ENCODE assay signal across 19 cellular contexts in the genomic region with DNA sequence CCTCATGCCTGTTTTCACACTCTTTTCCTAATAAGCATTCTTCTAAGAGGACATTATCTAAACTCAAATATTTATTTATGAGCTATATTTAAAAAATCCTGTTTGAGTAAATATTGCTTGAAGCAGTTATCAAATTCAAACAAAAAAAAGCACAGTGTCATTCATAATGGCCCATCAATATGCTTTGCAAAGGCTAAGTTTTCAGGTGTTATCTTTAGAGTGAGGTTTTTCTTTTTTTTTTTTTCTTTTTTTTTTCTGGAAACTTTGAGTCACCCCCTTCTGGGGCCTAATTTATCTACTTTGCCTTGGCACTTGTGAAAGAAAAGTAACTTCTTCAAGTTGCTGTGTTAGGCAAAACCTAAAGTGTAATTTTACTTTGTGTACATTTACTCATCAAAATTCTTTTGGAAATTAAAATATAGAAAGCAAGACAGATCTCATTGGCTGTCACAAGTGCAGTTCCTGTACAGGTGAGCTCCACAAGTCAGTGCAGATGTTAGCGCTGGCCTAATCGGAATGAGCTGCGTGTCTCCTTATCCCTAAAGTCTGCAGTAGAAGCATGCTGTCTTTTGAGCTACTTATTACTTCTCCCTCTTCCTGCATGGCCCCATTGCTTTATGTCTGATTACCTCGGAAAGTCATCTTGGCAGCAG. TPM values are rescaled to one million over a fixed set of nuclear protein-coding genes. Genes with fewer than 3 reads are reported as not detected.
DNase-seq lines count a peak whose midpoint lies in the region; ATAC-seq, FAIRE-seq and TF ChIP-seq lines count a peak whose summit lies in the region.
"Had no signal": no experiment of that assay in that cellular context is flagged by ENCODE, and none has a peak within 500 bp of the region (broad histone marks: within the 10 kb centered on the region; RNA-seq: fewer than 3 reads in every experiment).

No MANE protein-coding gene starts in this region.

- CTCF ChIA-PET in HepG2 (lab: Yijun Ruan, JAX; ENCODE audit: low intra/inter-chr PET ratio, low total read pairs) (no interaction called here), GM12878 (lab: Yijun Ruan, JAX) (interaction anchor here (0.6 to 1.2 kb wide), 5 partner anchors 9 to 73 kb away, joined by 3 to 4 read pairs (median 3); no protein-coding TSS in a partner anchor)

- in situ Hi-C loops in HepG2 (cut with HindIII; ENCODE audit: extremely low pct_ligation_motif_present, low pct_unique_long_range_greater_than_20kb) (no loop called here), GM12878 (cut with MboI) (no loop called here), GM13977 (cut with MboI; ENCODE audit: low pct_unique_long_range_greater_than_20kb, low sequenced_read_pairs, unreplicated experiment) (no loop called here)

- H2AFZ ChIP-seq in HepG2 (ENCODE audit: low read length) (no peak overlapping the region), GM12878 (ENCODE audit: control insufficient read depth, low read depth, low read length) (no peak overlapping the region)

- FAIRE-seq in HepG2 (lab: Jason Lieb, UNC): no peak
- no peak for FAIRE-seq in GM12878 (lab: Jason Lieb, UNC)
- FAIRE-seq: A204.1, D721Med, GM18507 had no signal

- TF ChIP-seq POLR2A in HepG2 (IDR thresholded peaks at IDR 0.05; ENCODE audit: insufficient read depth in 1 of 2, low read depth in 2 of 2, low read length in 2 of 2): no peak
- no peak for TF ChIP-seq POLR2A in GM12878 (IDR thresholded peaks at IDR 0.05; ENCODE audit: low read depth, low read length)

- H3K79me2 ChIP-seq in HepG2 (ENCODE audit: insufficient read depth, low read length) (no peaks in the 10 kb centered on the region), GM12878 (ENCODE audit: control insufficient read depth, insufficient read depth, low read length) (no peaks in the 10 kb centered on the region)

- TF ChIP-seq EP300 in HepG2 (IDR thresholded peaks at IDR 0.05; ENCODE audit: low read depth in 2 of 2, low read length in 2 of 2): no peak
- no peak for TF ChIP-seq EP300 in HepG2 (CRISPR knock-in tag; IDR thresholded peaks at IDR 0.05; ENCODE audit: borderline replicate concordance)
- TF ChIP-seq EP300 in GM12878 (IDR thresholded peaks at IDR 0.05; ENCODE audit: borderline replicate concordance in 1 of 2, control insufficient read depth in 1 of 2, low read depth in 2 of 2, low read length in 2 of 2): no peak

- peak overlapping the region; percentile 87 to 88 for H3K27ac ChIP-seq in liver (ENCODE audit: low read depth in 1 of 2, low read length in 2 of 2)
- H3K27ac ChIP-seq in HepG2 (ENCODE audit: extremely low read length, insufficient read depth, low read length): no peak overlapping the region
- H3K27ac ChIP-seq in GM12878 (ENCODE audit: control insufficient read depth, insufficient read depth): no peak overlapping the region
- peak overlapping the region in 1 of 2 donors; percentile 14 for H3K27ac ChIP-seq in lung (ENCODE audit: low read depth in 1 of 2, low read length in 1 of 2)
- H3K27ac ChIP-seq: HL-60 had no signal

- H3K9ac ChIP-seq in liver (ENCODE audit: low read depth in 1 of 2, low read length in 2 of 2) (peak overlapping the region; percentile 70 to 89), HepG2 (ENCODE audit: insufficient read depth, low read depth, low read length) (no peak overlapping the region), GM12878 (ENCODE audit: control insufficient read depth, insufficient read depth, low read length) (no peak overlapping the region)

- POLR2A ChIA-PET in HepG2 (lab: Yijun Ruan, JAX): no interaction called here
- POLR2A ChIA-PET in GM12878 (lab: Charles Lee): interaction anchor here (0.6 to 1.0 kb wide), 3 partner anchors 9 to 51 kb away, joined by 3 to 6 read pairs (median 4); no protein-coding TSS in a partner anchor

- 85% methylated on average over 4 of the region's 4 CpGs for WGBS in liver
- WGBS in HepG2 (ENCODE audit: low lambda C conversion rate): 70% methylated on average over 4 of the region's 4 CpGs
- WGBS in GM12878 (ENCODE audit: insufficient coverage, insufficient replicate concordance, low lambda C conversion rate, missing lambda C conversion rate): 70% methylated on average over 4 of the region's 4 CpGs
- 72 to 86% methylated on average over 4 of the region's 4 CpGs for WGBS in lung, 2 donors

- H3K4me2 ChIP-seq in HepG2 (ENCODE audit: low read depth, low read length): no peak overlapping the region
- H3K4me2 ChIP-seq in GM12878 (ENCODE audit: control insufficient read depth, insufficient read depth): no peak overlapping the region

- no peaks in the 10 kb centered on the region for H4K20me1 ChIP-seq in HepG2 (ENCODE audit: insufficient read depth, low read length)
- H4K20me1 ChIP-seq in GM12878 (ENCODE audit: control insufficient read depth, insufficient read depth): no peaks in the 10 kb centered on the region

- H3K27me3 ChIP-seq in liver (ENCODE audit: control insufficient read depth in 4 of 4, insufficient read depth in 4 of 4, low read length in 3 of 4) (no peaks in the 10 kb centered on the region), HepG2 (ENCODE audit: control insufficient read depth in 1 of 2, insufficient read depth in 2 of 2, low read length in 2 of 2) (no peaks in the 10 kb centered on the region; a peak in 1 of 5 replicates), GM12878 (replicated peaks in 1 of 2; ENCODE audit: control insufficient read depth in 2 of 2, insufficient read depth in 2 of 2, low read length in 1 of 2) (no peaks in the 10 kb centered on the region), lung (ENCODE audit: control insufficient read depth, insufficient read depth) (no peaks in the 10 kb centered on the region)
- H3K27me3 ChIP-seq: BE2C had no signal

- DNase-seq in HepG2 (ENCODE audit: low spot score): no peak
- DNase-seq in GM12878 (ENCODE audit: low read depth, low spot score): no peak
- no peak for DNase-seq in lung (ENCODE audit: low spot score)
- DNase-seq in GM13977 (ENCODE audit: low spot score): no peak
- no peak for DNase-seq in occipital lobe (lab: John Stamatoyannopoulos, UW)
- no peak for DNase-seq in GF-D8 (lab: John Stamatoyannopoulos, UW)
- DNase-seq: BE2C; CD8-positive, alpha-beta T cell; COR-L47; DND-41; GDM1; HCEC 1CT; HFFc6 had no signal

- RAD21 ChIA-PET in GM12878 (lab: Charles Lee; ENCODE audit: unreplicated experiment): interaction anchor here (1.2 kb wide), 1 partner anchor 77 kb away, joined by 3 read pairs; no protein-coding TSS in a partner anchor

- TF ChIP-seq CTCF in liver (IDR thresholded peaks at IDR 0.05; ENCODE audit: low read depth, low read length, missing input control): no peak
- no peak for TF ChIP-seq CTCF in HepG2 (CRISPR knock-in tag; IDR thresholded peaks at IDR 0.05)
- no peak for TF ChIP-seq CTCF in GM12878 (IDR thresholded peaks at IDR 0.05 in 2 of 3, conservative IDR thresholded peaks at IDR 0.05 in 1 of 3; ENCODE audit: control insufficient read depth in 2 of 3, extremely low read depth in 1 of 3, insufficient read depth in 1 of 3, low read depth in 3 of 3, low read length in 3 of 3)
- no peak for TF ChIP-seq CTCF in lung (IDR thresholded peaks at IDR 0.05; ENCODE audit: control extremely low read depth, extremely low read depth)
- TF ChIP-seq CTCF in GM13977 (IDR thresholded peaks at IDR 0.05; ENCODE audit: extremely low read depth, insufficient read depth, missing control alignments): no peak

- SMC1A ChIA-PET in GM12878 (lab: Charles Lee; ENCODE audit: uncharacterized antibody, unreplicated experiment): interaction anchor here (0.6 to 2.7 kb wide), 7 partner anchors 10 to 60 kb away, joined by 3 to 10 read pairs (median 4); no protein-coding TSS in a partner anchor

- H3K36me3 ChIP-seq in liver (ENCODE audit: control insufficient read depth in 4 of 4, insufficient read depth in 3 of 4, low read depth in 1 of 4, low read length in 3 of 4): no peaks in the 10 kb centered on the region
- H3K36me3 ChIP-seq in HepG2 (replicated peaks in 1 of 2; ENCODE audit: control insufficient read depth in 1 of 2, insufficient read depth in 2 of 2, low read length in 2 of 2): no peaks in the 10 kb centered on the region
- H3K36me3 ChIP-seq in GM12878 (ENCODE audit: control insufficient read depth in 2 of 2, insufficient read depth in 2 of 2, low read length in 1 of 2): peaks cover 0 to 1% of the 10 kb centered on the region in 2 experiments; a peak in 1 of 4 replicates
- no peaks in the 10 kb centered on the region for H3K36me3 ChIP-seq in lung (ENCODE audit: control insufficient read depth in 2 of 2, insufficient read depth in 2 of 2, low read length in 2 of 2)
- H3K36me3 ChIP-seq: BE2C had no signal

- H3K4me1 ChIP-seq in liver (ENCODE audit: control insufficient read depth in 4 of 4, insufficient read depth in 4 of 4, low read length in 3 of 4) (peaks cover 0 to 27% (median 0%) of the 10 kb centered on the region in 4 donors), HepG2 (ENCODE audit: insufficient read depth, low read length) (peaks cover 37% of the 10 kb centered on the region), GM12878 (ENCODE audit: control insufficient read depth, insufficient read depth, low read length) (no peaks in the 10 kb centered on the region), lung (ENCODE audit: control insufficient read depth in 2 of 2, insufficient read depth in 2 of 2, low read length in 2 of 2) (peaks cover 0 to 2% of the 10 kb centered on the region in 2 donors)
- H3K4me1 ChIP-seq: BE2C had no signal

- ATAC-seq in HepG2 (no peak), GM12878 (no peak), lung (ENCODE audit: insufficient read depth, low FRiP score) (peak; percentile 19)
- ATAC-seq: CD8-positive, alpha-beta T cell had no signal

- intact Hi-C loops in HepG2 (cut with micrococcal nuclease; ENCODE audit: unreplicated experiment): no loop called here
- intact Hi-C loops in GM12878 (cut with micrococcal nuclease; ENCODE audit: unreplicated experiment): no loop called here

- no peak overlapping the region for H3K4me3 ChIP-seq in liver (ENCODE audit: low read depth in 1 of 3, low read length in 3 of 3)
- H3K4me3 ChIP-seq in HepG2 (replicated peaks in 1 of 3; ENCODE audit: insufficient read depth in 1 of 3, low read depth in 2 of 3, low read length in 3 of 3): no peak overlapping the region
- no peak overlapping the region for H3K4me3 ChIP-seq in GM12878
- no peak overlapping the region for H3K4me3 ChIP-seq in lung

- TF ChIP-seq RAD21 in liver (IDR thresholded peaks at IDR 0.05): no peak
- no peak for TF ChIP-seq RAD21 in HepG2 (CRISPR knock-in tag; IDR thresholded peaks at IDR 0.05)
- no peak for TF ChIP-seq RAD21 in GM12878 (IDR thresholded peaks at IDR 0.05; ENCODE audit: insufficient read depth, low read depth, low read length)

- no TSS peak for BruUV-seq in HepG2 (replicated peaks; lab: Mats Ljungman, UMichigan)
- TSS peak; percentile 41 for BruUV-seq in GM12878 (replicated peaks; lab: Mats Ljungman, UMichigan)

- no peaks in the 10 kb centered on the region for H3K9me3 ChIP-seq in liver (ENCODE audit: control insufficient read depth in 4 of 4, low read length in 3 of 4)
- no peaks in the 10 kb centered on the region for H3K9me3 ChIP-seq in HepG2 (ENCODE audit: low read length)
- H3K9me3 ChIP-seq in GM12878 (replicated peaks; ENCODE audit: control insufficient read depth, insufficient read depth, low read length): no peaks in the 10 kb centered on the region
- H3K9me3 ChIP-seq in lung (ENCODE audit: control insufficient read depth in 2 of 2, insufficient read depth in 1 of 2, low read length in 1 of 2): no peaks in the 10 kb centered on the region
- H3K9me3 ChIP-seq: BE2C had no signal

RNA-seq across cellular contexts. Expression of a gene that starts 53.3 kb away (rescaled TPM):
- total RNA-seq in liver (10 to 100 TPM; 13.1 to 17.7 TPM), HepG2 (2016; rRNA removed; fragmentation: Illumina TruSeq; extraction: Trizol) (0.09 TPM in 1 of 2 replicates, not detected in the other), GM12878 (2014; rRNA removed) (2.4 and 2.5 TPM in 2 replicates), GM12878 (2014; rRNA removed; fragmentation: Illumina TruSeq; extraction: Trizol) (2.6 and 3.0 TPM in 2 replicates), GM12878 (2021) (4.1 and 4.2 TPM in 2 replicates), lung (1 to 10 TPM; 1.5 to 7.0 TPM), occipital lobe (8.9 TPM)
- polyA plus RNA-seq in liver (10 to 100 TPM; 10.4 to 14.6 TPM), HepG2 (2011; rRNA removed) (0.17 and 0.24 TPM in 2 replicates), GM12878 (2011; rRNA removed) (62.8 and 71.4 TPM in 2 replicates), GM12878 (2014; fragmentation: Illumina TruSeq; extraction: Trizol) (3.2 and 3.7 TPM in 2 replicates), GM12878 (2014; fragmentation: Nextera tagmentation; extraction: Ambion mirVana) (under 1 TPM; 0.42 to 0.53 TPM), GM12878 (2014; rRNA removed) (3.0 TPM in 2 replicates), GM12878 (2016; fragmentation: Nextera tagmentation; extraction: Ambion mirVana) (1 to 10 TPM; 1.7 to 3.8 TPM), lung (10 to 100 TPM in 1 of 2 donors, under 1 TPM in 1; 0.39 to 25.4 TPM)
- total RNA-seq in HepG2 (2016; cell fraction: cytosol; rRNA removed; fragmentation: Illumina TruSeq; extraction: Trizol; ENCODE audit: low read depth): not detected in 2 replicates
- not detected in 2 replicates for total RNA-seq in HepG2 (2016; cell fraction: insoluble cytoplasmic fraction; rRNA removed; fragmentation: Illumina TruSeq; extraction: Trizol)
- not detected in 2 replicates for total RNA-seq in HepG2 (2016; cell fraction: membrane; rRNA removed; fragmentation: Illumina TruSeq; extraction: Trizol)
- not detected in 2 replicates for total RNA-seq in HepG2 (2016; cell fraction: nucleus; rRNA removed; fragmentation: Illumina TruSeq; extraction: Trizol)
- polyA plus RNA-seq in HepG2 (2011; cell fraction: cytosol; rRNA removed): 0.12 and 0.24 TPM in 2 replicates
- 0.10 TPM in 1 of 2 replicates, not detected in the other for polyA plus RNA-seq in HepG2 (2011; cell fraction: nucleus; rRNA removed)
- polyA plus RNA-seq in HepG2 (2012): 0.20 and 0.48 TPM in 2 replicates
- polyA plus RNA-seq in HepG2 (2016; cell fraction: cytosol; fragmentation: Illumina TruSeq; extraction: Trizol; ENCODE audit: low read depth): 0.06 TPM in 1 of 2 replicates, not detected in the other
- 0.11 TPM in 1 of 2 replicates, not detected in the other for polyA plus RNA-seq in HepG2 (2016; cell fraction: insoluble cytoplasmic fraction; fragmentation: Illumina TruSeq; extraction: Trizol; ENCODE audit: low read depth)
- polyA plus RNA-seq in HepG2 (2016; cell fraction: membrane; fragmentation: Illumina TruSeq; extraction: Trizol; ENCODE audit: low read depth): 0.06 and 0.15 TPM in 2 replicates
- not detected in 2 replicates for polyA plus RNA-seq in HepG2 (2016; cell fraction: nucleus; fragmentation: Illumina TruSeq; extraction: Trizol; ENCODE audit: insufficient read depth, low read depth)
- polyA minus RNA-seq in HepG2 (2011; rRNA and poly(A)+ RNA removed; ENCODE audit: low replicate concordance): 0.04 and 0.07 TPM in 2 replicates
- polyA minus RNA-seq in HepG2 (2011; cell fraction: cytosol; rRNA and poly(A)+ RNA removed): not detected in 2 replicates
- 0.12 TPM in 1 of 2 replicates, not detected in the other for polyA minus RNA-seq in HepG2 (2011; cell fraction: nucleus; rRNA and poly(A)+ RNA removed)
- 21.7 and 24.4 TPM in 2 replicates for total RNA-seq in GM12878 (2013; cell fraction: nucleolus; rRNA removed)
- polyA plus RNA-seq in GM12878 (2011; ENCODE audit: low read depth): 2.3 TPM
- 59.7 and 62.9 TPM in 2 replicates for polyA plus RNA-seq in GM12878 (2011; cell fraction: cytosol; rRNA removed)
- polyA plus RNA-seq in GM12878 (2011; cell fraction: nucleus; rRNA removed): 37.7 and 42.3 TPM in 2 replicates
- 5.0 and 5.5 TPM in 2 replicates for polyA plus RNA-seq in GM12878 (2012)
- 61.7 and 63.7 TPM in 2 replicates for polyA minus RNA-seq in GM12878 (2011; rRNA and poly(A)+ RNA removed)
- 23.4 and 23.9 TPM in 2 replicates for polyA minus RNA-seq in GM12878 (2011; cell fraction: cytosol; rRNA and poly(A)+ RNA removed)
- polyA minus RNA-seq in GM12878 (2011; cell fraction: nucleus; rRNA and poly(A)+ RNA removed): 12.7 and 17.6 TPM in 2 replicates
- total RNA-seq: CD8-positive, alpha-beta T cell; H4; HFFc6 had no signal

Comparison
In these comparisons a context has a peak if more than half of its experiments do, and no peak if none do; other contexts are left out.
1. H3K27ac ChIP-seq: peak in liver (2 of 2); none in HepG2 (single experiment) and GM12878 (single experiment).
2. H3K9ac ChIP-seq: peak in liver (2 of 2); none in HepG2 (single experiment) and GM12878 (single experiment).